Comparison of ENCODE assay signal across 18 cellular contexts in genomic region chr15:76433798-76434400, GRCh38.
DNase-seq lines count a peak whose midpoint lies in the region; FAIRE-seq and TF ChIP-seq lines count a peak whose summit lies in the region.
"Had no signal": no experiment of that assay in that cellular context is flagged by ENCODE, and none has a peak within 500 bp of the region (broad histone marks: within the 10 kb centered on the region; RNA-seq: fewer than 3 reads in every experiment).

No MANE protein-coding gene starts in this region.

- H3K27me3 ChIP-seq in adipocyte (replicated peaks; ENCODE audit: control insufficient read depth, insufficient read depth, low read length), result no peaks in the 10 kb centered on the region
- H3K27me3 ChIP-seq: hepatocyte, upper lobe of right lung had no signal

- no peaks in the 10 kb centered on the region for H3K36me3 ChIP-seq in adipocyte (ENCODE audit: control insufficient read depth, insufficient read depth, low read length, severe bottlenecking)
- H3K36me3 ChIP-seq: upper lobe of right lung had no signal

- no peak overlapping the region for H3K27ac Mint-ChIP-seq in activated CD4-positive, alpha-beta memory T cell treated with anti-CD3 and anti-CD28 coated beads for 36 hours
- no peak overlapping the region for H3K27ac Mint-ChIP-seq in glutamatergic neuron (ENCODE audit: unreplicated experiment)
- no peak overlapping the region for H3K27ac Mint-ChIP-seq in mesothelial cell of epicardium
- H3K27ac Mint-ChIP-seq: activated T-helper 1 cell treated with anti-CD3 and anti-CD28 coated beads, Interleukin-12 subunit alpha, Interleukin-12 subunit beta, Interleukin-2, Interleukin-4 antibody, amounts not matched to agents 30 ng/mL and 10 ng/mL and 1 ng/mL, durations not matched to agents 14 hours and 24 hours and 36 hours; stimulated activated memory B cell treated with anti-CD40 and anti-IgM and Interleukin-4, amounts not matched to agents 10 μg/mL and 1 μg/mL and 100 μg/mL, for 72 hours had no signal

- H3K9me3 ChIP-seq in adipocyte (ENCODE audit: control insufficient read depth, low read length), result no peaks in the 10 kb centered on the region
- H3K9me3 ChIP-seq: upper lobe of right lung had no signal

- H3K27me3 Mint-ChIP-seq in activated CD4-positive, alpha-beta memory T cell treated with anti-CD3 and anti-CD28 coated beads for 36 hours, result no peaks in the 10 kb centered on the region
- H3K27me3 Mint-ChIP-seq in glutamatergic neuron (ENCODE audit: unreplicated experiment) (no peaks in the 10 kb centered on the region), mesothelial cell of epicardium (ENCODE audit: low read depth) (no peaks in the 10 kb centered on the region)
- H3K27me3 Mint-ChIP-seq: stimulated activated memory B cell treated with anti-CD40 and anti-IgM and Interleukin-4, amounts not matched to agents 10 μg/mL and 1 μg/mL and 100 μg/mL, for 72 hours had no signal

- no peaks in the 10 kb centered on the region for H3K9me3 Mint-ChIP-seq in activated CD4-positive, alpha-beta memory T cell treated with anti-CD3 and anti-CD28 coated beads for 36 hours
- H3K9me3 Mint-ChIP-seq in glutamatergic neuron (ENCODE audit: unreplicated experiment) (no peaks in the 10 kb centered on the region), mesothelial cell of epicardium (peaks cover 4% of the 10 kb centered on the region)
- H3K9me3 Mint-ChIP-seq: activated T-helper 1 cell treated with anti-CD3 and anti-CD28 coated beads, Interleukin-12 subunit alpha, Interleukin-12 subunit beta, Interleukin-2, Interleukin-4 antibody, amounts not matched to agents 30 ng/mL and 10 ng/mL and 1 ng/mL, durations not matched to agents 14 hours and 24 hours and 36 hours; stimulated activated memory B cell treated with anti-CD40 and anti-IgM and Interleukin-4, amounts not matched to agents 10 μg/mL and 1 μg/mL and 100 μg/mL, for 72 hours had no signal

- no peaks in the 10 kb centered on the region for H3K4me1 Mint-ChIP-seq in activated CD4-positive, alpha-beta memory T cell treated with anti-CD3 and anti-CD28 coated beads for 36 hours (ENCODE audit: low read depth)
- peaks cover 6% of the 10 kb centered on the region for H3K4me1 Mint-ChIP-seq in glutamatergic neuron (ENCODE audit: low read depth, unreplicated experiment)
- peaks cover 11% of the 10 kb centered on the region for H3K4me1 Mint-ChIP-seq in mesothelial cell of epicardium
- H3K4me1 Mint-ChIP-seq: stimulated activated memory B cell treated with anti-CD40 and anti-IgM and Interleukin-4, amounts not matched to agents 10 μg/mL and 1 μg/mL and 100 μg/mL, for 72 hours had no signal

- no peaks in the 10 kb centered on the region for H3K4me1 ChIP-seq in adipocyte (ENCODE audit: control insufficient read depth, insufficient read depth, low read length)
- H3K4me1 ChIP-seq: parathyroid adenoma, upper lobe of right lung had no signal

- no peak overlapping the region for H3K9ac ChIP-seq in adipocyte (ENCODE audit: low read length)
- H3K9ac ChIP-seq: parathyroid adenoma had no signal

- intact Hi-C loops in activated CD4-positive, alpha-beta memory T cell treated with anti-CD3 and anti-CD28 coated beads for 36 hours (cut with micrococcal nuclease), result loop anchor here (10.0 kb wide), 1 partner anchor 59 kb away; no protein-coding TSS in a partner anchor

- POLR2A ChIA-PET in activated CD4-positive, alpha-beta memory T cell treated with anti-CD3 and anti-CD28 coated beads for 36 hours (lab: Charles Lee), result interaction anchor here (0.7 kb wide), 1 partner anchor 368 kb away, joined by 3 read pairs; no protein-coding TSS in a partner anchor

- TF ChIP-seq CTCF in AG09309 (IDR thresholded peaks at IDR 0.05; ENCODE audit: control insufficient read depth, insufficient read depth, low read depth, low read length, missing control alignments), result no peak
- TF ChIP-seq CTCF in glutamatergic neuron (IDR thresholded peaks at IDR 0.05; ENCODE audit: partially characterized antibody, unreplicated experiment), result no peak
- TF ChIP-seq CTCF in mesothelial cell of epicardium (IDR thresholded peaks at IDR 0.05; ENCODE audit: unreplicated experiment), result no peak

- peaks cover 32% of the 10 kb centered on the region for H3K36me3 Mint-ChIP-seq in activated CD4-positive, alpha-beta memory T cell treated with anti-CD3 and anti-CD28 coated beads for 36 hours
- H3K36me3 Mint-ChIP-seq in glutamatergic neuron (ENCODE audit: unreplicated experiment), result no peaks in the 10 kb centered on the region
- H3K36me3 Mint-ChIP-seq in mesothelial cell of epicardium, result peaks cover 9% of the 10 kb centered on the region

- CTCF ChIA-PET in activated CD4-positive, alpha-beta memory T cell treated with anti-CD3 and anti-CD28 coated beads for 36 hours (lab: Charles Lee), result no interaction called here

- no peak overlapping the region for H3K4me3 Mint-ChIP-seq in activated CD4-positive, alpha-beta memory T cell treated with anti-CD3 and anti-CD28 coated beads for 36 hours
- H3K4me3 Mint-ChIP-seq in glutamatergic neuron (ENCODE audit: unreplicated experiment) (no peak overlapping the region), mesothelial cell of epicardium (no peak overlapping the region)
- H3K4me3 Mint-ChIP-seq: activated T-helper 1 cell treated with anti-CD3 and anti-CD28 coated beads, Interleukin-12 subunit alpha, Interleukin-12 subunit beta, Interleukin-2, Interleukin-4 antibody, amounts not matched to agents 30 ng/mL and 10 ng/mL and 1 ng/mL, durations not matched to agents 14 hours and 24 hours and 36 hours; stimulated activated memory B cell treated with anti-CD40 and anti-IgM and Interleukin-4, amounts not matched to agents 10 μg/mL and 1 μg/mL and 100 μg/mL, for 72 hours had no signal

- H3K4me3 ChIP-seq in AG09309 (ENCODE audit: control insufficient read depth, low read depth, low read length), result no peak overlapping the region
- H3K4me3 ChIP-seq in adipocyte (ENCODE audit: low read length), result no peak overlapping the region
- H3K4me3 ChIP-seq: hepatocyte, upper lobe of right lung had no signal

- DNase-seq in AG09309 (ENCODE audit: low read depth) (peak; percentile 8), HTR-8/SVneo (ENCODE audit: insufficient read length, low spot score) (peak; percentile 10), adipocyte (ENCODE audit: low read depth) (peak; percentile 30), kidney glomerular epithelial cell (lab: John Stamatoyannopoulos, UW) (peak; percentile 41), glutamatergic neuron (no peak), DMS 273 (lab: John Stamatoyannopoulos, UW; ENCODE audit: unreplicated experiment) (no peak), mesothelial cell of epicardium (ENCODE audit: low spot score in 2 of 2, unreplicated experiment in 2 of 2) (no peak)
- no peak for DNase-seq in activated CD4-positive, alpha-beta memory T cell treated with anti-CD3 and anti-CD28 coated beads for 36 hours
- DNase-seq: amygdala, NCI-H1694 treated with DMSO at 0.1 percent for 48 hours, NCI-H510A treated with DMSO at 0.1 percent for 48 hours, small intestine, upper lobe of right lung had no signal

- no peak for FAIRE-seq in HTR-8/SVneo (lab: Jason Lieb, UNC)
- FAIRE-seq: GM19239 had no signal

Comparison
In these comparisons a context has a peak if more than half of its experiments do, and no peak if none do; other contexts are left out.
1. DNase-seq: peak in AG09309 (single experiment), HTR-8/SVneo (single experiment), adipocyte (single experiment) and kidney glomerular epithelial cell (single experiment); none in activated CD4-positive, alpha-beta memory T cell treated with anti-CD3 and anti-CD28 coated beads for 36 hours (single experiment), glutamatergic neuron (single experiment), DMS 273 (single experiment) and mesothelial cell of epicardium (0 of 2).